Comparison of ENCODE assay signal across 18 cellular contexts in genomic region chr2:85953476-85953875, GRCh38.
DNase-seq lines count a peak whose midpoint lies in the region; ATAC-seq and TF ChIP-seq lines count a peak whose summit lies in the region.
"Had no signal": no experiment of that assay in that cellular context is flagged by ENCODE, and none has a peak within 500 bp of the region (broad histone marks: within the 10 kb centered on the region; RNA-seq: fewer than 3 reads in every experiment).

No MANE protein-coding gene starts in this region.

- no peak for TF ChIP-seq CTCF in 22Rv1 (IDR thresholded peaks at IDR 0.05)
- no peak for TF ChIP-seq CTCF in choroid plexus epithelial cell (conservative IDR thresholded peaks at IDR 0.05; ENCODE audit: low read depth, low read length)

- H3K27me3 ChIP-seq in neuronal stem cell (ENCODE audit: control insufficient read depth in 3 of 3, insufficient read depth in 3 of 3, low read depth in 1 of 3, low read length in 3 of 3): peaks cover 0 to 2% (median 0%) of the 10 kb centered on the region in 3 experiments
- H3K27me3 ChIP-seq: testis had no signal

- H2AFZ ChIP-seq in neuronal stem cell (ENCODE audit: low read length): peak overlapping the region; percentile 21

- H2AK5ac ChIP-seq in neuronal stem cell (ENCODE audit: low read depth, low read length): no peak overlapping the region

- H4K91ac ChIP-seq in neuronal stem cell (ENCODE audit: low read depth, low read length, poor library complexity): no peak overlapping the region

- H3K9me3 ChIP-seq in neuronal stem cell (replicated peaks in 1 of 2; ENCODE audit: control insufficient read depth in 2 of 2, insufficient read depth in 1 of 2, low read depth in 1 of 2, low read length in 2 of 2): no peaks in the 10 kb centered on the region
- H3K9me3 ChIP-seq: testis had no signal

- H3K4ac ChIP-seq in neuronal stem cell (ENCODE audit: low read length): no peak overlapping the region

- H3K18ac ChIP-seq in neuronal stem cell (ENCODE audit: low read length): no peak overlapping the region

- H3K14ac ChIP-seq in neuronal stem cell (ENCODE audit: low read length): no peak overlapping the region

- no peak overlapping the region for H4K8ac ChIP-seq in neuronal stem cell (ENCODE audit: low read depth, low read length)

- H3K4me3 ChIP-seq in choroid plexus epithelial cell (ENCODE audit: low read depth, low read length) (no peak overlapping the region), neuronal stem cell (ENCODE audit: low read length in 2 of 2) (no peak overlapping the region)
- H3K4me3 ChIP-seq: smooth muscle cell, testis had no signal

- ATAC-seq in HG02623 (IDR thresholded peaks at IDR 0.05; ENCODE audit: unreplicated experiment) (no peak), HG03378 (IDR thresholded peaks at IDR 0.05; ENCODE audit: unreplicated experiment) (no peak)
- ATAC-seq: PC-3 had no signal

- H3K27ac ChIP-seq in 22Rv1 (peak overlapping the region; percentile 85), neuronal stem cell (replicated peaks; ENCODE audit: low read length) (no peak overlapping the region)
- H3K27ac ChIP-seq: testis had no signal

- no peaks in the 10 kb centered on the region for H3K79me1 ChIP-seq in neuronal stem cell (ENCODE audit: low read depth, low read length)

- no CpG with 5 or more reads among the region's 5 CpGs for WGBS in neuronal stem cell (ENCODE audit: extremely low coverage in 2 of 2, insufficient read length in 2 of 2, insufficient replicate concordance in 1 of 2), 2 donors

- DNase-seq in GM03348 (ENCODE audit: low spot score) (peak; percentile 46), choroid plexus epithelial cell (ENCODE audit: low read depth) (peak; percentile 19), neuronal stem cell (ENCODE audit: low spot score) (no peak), GM19238 (ENCODE audit: insufficient read length, low spot score) (no peak), dermis blood vessel endothelial cell (no peak)
- DNase-seq: activated CD4-positive, CD25-positive, alpha-beta regulatory T cell treated with anti-CD3 and anti-CD28 coated beads, Interleukin-2, amount 50 U/mL, for 72 hours; activated naive CD8-positive, alpha-beta T cell treated with anti-CD3 and anti-CD28 coated beads for 36 hours; CD8-positive, alpha-beta memory T cell; immature natural killer cell; NCI-H526 treated with DMSO at 0.1 percent for 48 hours; PC-3; stimulated activated CD4-positive, alpha-beta T cell treated with anti-CD3 and anti-CD28 coated beads, Interleukin-4, amount 100 ng/mL, for 24 hours; T1000; testis had no signal

- peaks cover 8 to 13% of the 10 kb centered on the region in 2 donors for H3K4me1 ChIP-seq in neuronal stem cell (ENCODE audit: control insufficient read depth in 2 of 2, insufficient read depth in 1 of 2, low read depth in 1 of 2, low read length in 2 of 2)
- H3K4me1 ChIP-seq: testis had no signal

- no peak overlapping the region for H2BK5ac ChIP-seq in neuronal stem cell (ENCODE audit: low read length)

- H2BK120ac ChIP-seq in neuronal stem cell (ENCODE audit: low read depth, low read length): no peak overlapping the region

- no peaks in the 10 kb centered on the region for H3K36me3 ChIP-seq in neuronal stem cell (replicated peaks in 1 of 2; ENCODE audit: control insufficient read depth in 2 of 2, insufficient read depth in 2 of 2, low read length in 2 of 2)

- H3K9ac ChIP-seq in neuronal stem cell (ENCODE audit: low read depth, low read length, poor library complexity): no peak overlapping the region

- peak overlapping the region; percentile 45 for H3K23ac ChIP-seq in neuronal stem cell (ENCODE audit: low read depth, low read length, poor library complexity)

- H2BK12ac ChIP-seq in neuronal stem cell (ENCODE audit: low read length): no peak overlapping the region

- H2BK15ac ChIP-seq in neuronal stem cell (ENCODE audit: low read length): no peak overlapping the region

- no peak overlapping the region for H3K4me2 ChIP-seq in neuronal stem cell (ENCODE audit: insufficient read depth, low read length, poor library complexity, severe bottlenecking)
- H3K4me2 ChIP-seq: smooth muscle cell had no signal

Comparison
In these comparisons a context has a peak if more than half of its experiments do, and no peak if none do; other contexts are left out.
1. DNase-seq: peak in GM03348 (single experiment) and choroid plexus epithelial cell (single experiment); none in neuronal stem cell (single experiment), GM19238 (single experiment) and dermis blood vessel endothelial cell (single experiment).